Comparison of ENCODE assay signal across 8 cellular contexts in genomic region chr11:3840870-3841425, GRCh38. TPM values are rescaled to one million over a fixed set of nuclear protein-coding genes. Genes with fewer than 3 reads are reported as not detected.
A peak's percentile ranks its signal among the peaks of the same experiment; 100 is the strongest.
DNase-seq lines count a peak whose midpoint lies in the region; ATAC-seq, FAIRE-seq and TF ChIP-seq lines count a peak whose summit lies in the region.

Gene RHOG, minus strand, starts transcription at chr11:3840959. Its CDS starts 12,821 bp downstream, at chr11:3828138.

- peak within 1 kb of the TSS; percentile 96 for H3K4me3 ChIP-seq in ovary

- intact Hi-C loops in Right ventricle myocardium superior (cut with DNase I) = no loop called here
- intact Hi-C loops in ovary (cut with DNase I) = loop anchor here in 2 of 4 donors (5.0 to 10.0 kb wide), 2 partner anchors 44 to 46 kb away; partner anchors contain the start of gene NUP98 (in 2 of the 2)

- H3K9me3 Mint-ChIP-seq in activated naive CD8-positive, alpha-beta T cell treated with anti-CD3 and anti-CD28 coated beads, Interleukin-2, amount 50 U/mL, for 24 hours = no peaks in the 10 kb centered on the region

- no peaks in the 10 kb centered on the region for H3K36me3 ChIP-seq in ovary

- peaks cover 67% of the 10 kb centered on the region for H3K4me1 Mint-ChIP-seq in activated naive CD8-positive, alpha-beta T cell treated with anti-CD3 and anti-CD28 coated beads, Interleukin-2, amount 50 U/mL, for 24 hours

- TF ChIP-seq POLR2A in ovary (IDR thresholded peaks at IDR 0.05) = no peak

- H3K27ac ChIP-seq in ovary = peak within 1 kb of the TSS; percentile 92 to 96

- no peaks in the 10 kb centered on the region for H3K27me3 Mint-ChIP-seq in activated naive CD8-positive, alpha-beta T cell treated with anti-CD3 and anti-CD28 coated beads, Interleukin-2, amount 50 U/mL, for 24 hours

- H3K27me3 ChIP-seq in ovary = no peaks in the 10 kb centered on the region

- H3K4me3 Mint-ChIP-seq in activated naive CD8-positive, alpha-beta T cell treated with anti-CD3 and anti-CD28 coated beads, Interleukin-2, amount 50 U/mL, for 24 hours = peak within 1 kb of the TSS; percentile 98

- peak; percentile 38 for DNase-seq in D721Med (ENCODE audit: insufficient read length, low spot score)
- peak; percentile 95 for DNase-seq in activated naive CD8-positive, alpha-beta T cell treated with anti-CD3 and anti-CD28 coated beads, Interleukin-2, amount 50 U/mL, for 24 hours
- peak; percentile 91 for DNase-seq in Right ventricle myocardium superior
- DNase-seq in ovary = peak; percentile 85 to 88 (median 87)
- no peak for DNase-seq in DMS153 treated with DMSO at 0.1 percent for 48 hours (lab: John Stamatoyannopoulos, UW; ENCODE audit: unreplicated experiment)

- peak; percentile 48 for ATAC-seq in GM19395 (IDR thresholded peaks at IDR 0.05; ENCODE audit: unreplicated experiment)
- ATAC-seq in HG03460 (IDR thresholded peaks at IDR 0.05; ENCODE audit: unreplicated experiment) = peak; percentile 45
- ATAC-seq in activated naive CD8-positive, alpha-beta T cell treated with anti-CD3 and anti-CD28 coated beads, Interleukin-2, amount 50 U/mL, for 24 hours = peak; percentile 89
- peak; percentile 88 for ATAC-seq in Right ventricle myocardium superior (ENCODE audit: poor library complexity)

- H3K9me3 ChIP-seq in ovary = no peaks in the 10 kb centered on the region

- peaks cover 36% of the 10 kb centered on the region for H3K36me3 Mint-ChIP-seq in activated naive CD8-positive, alpha-beta T cell treated with anti-CD3 and anti-CD28 coated beads, Interleukin-2, amount 50 U/mL, for 24 hours (ENCODE audit: low read depth)

- H3K4me1 ChIP-seq in ovary (ENCODE audit: insufficient read depth) = peaks cover 12% of the 10 kb centered on the region

- 0 to 1% (median 1%) methylated on average over 16 to 40 of the region's 42 CpGs for WGBS in ovary, 3 donors

- FAIRE-seq in D721Med (lab: Jason Lieb, UNC) = no peak

- H3K27ac Mint-ChIP-seq in activated naive CD8-positive, alpha-beta T cell treated with anti-CD3 and anti-CD28 coated beads, Interleukin-2, amount 50 U/mL, for 24 hours = peak within 1 kb of the TSS; percentile 96

- TF ChIP-seq CTCF in D721Med (IDR thresholded peaks at IDR 0.05; ENCODE audit: insufficient read depth, missing control alignments) (no peak), ovary (IDR thresholded peaks at IDR 0.05) (no peak)

- no peak for TF ChIP-seq EP300 in ovary (IDR thresholded peaks at IDR 0.05)

TF ChIP-seq in PFSK-1, 5 proteins besides CTCF, POLR2A, EP300 and RAD21:
- peak; percentile 70; the same call in 1 of the 2 replicates for TF ChIP-seq TAF1 (IDR thresholded peaks at IDR 0.05; ENCODE audit: borderline replicate concordance, insufficient read depth, low read length)
- peak; percentile 54; the same call in 1 of the 2 replicates for TF ChIP-seq SIN3A (IDR thresholded peaks at IDR 0.05; ENCODE audit: borderline replicate concordance, insufficient read depth, low read length)
- peak; percentile 21 for TF ChIP-seq FOXP2 (optimal IDR thresholded peaks at IDR 0.05; ENCODE audit: borderline replicate concordance, extremely low read depth, extremely low read length, insufficient read depth)
- TF ChIP-seq POLR2AphosphoS5 (IDR thresholded peaks at IDR 0.05; ENCODE audit: low read depth, low read length) = peak; percentile 50
- TF ChIP-seq REST (IDR thresholded peaks at IDR 0.05; ENCODE audit: insufficient read depth in 1 of 2, low read depth in 2 of 2, low read length in 2 of 2) = 0 out of 4 replicates have a peak, but pooled peaks of 1 of the 2 experiments have one; percentile 27

RNA-seq across cellular contexts. Expression of gene RHOG, which starts in this region (rescaled TPM):
- polyA plus RNA-seq in PFSK-1 (2012; ENCODE audit: insufficient read length, low read depth) = 135 TPM
- total RNA-seq in Right ventricle myocardium superior (22.3 TPM), ovary (10 to 100 TPM; 23.6 to 49.2 (median 39.6) TPM)
- 10 to 100 TPM; 23.3 to 41.0 TPM for polyA plus RNA-seq in ovary
